9 cellular contexts compared by ENCODE assay signal in the genomic region with DNA sequence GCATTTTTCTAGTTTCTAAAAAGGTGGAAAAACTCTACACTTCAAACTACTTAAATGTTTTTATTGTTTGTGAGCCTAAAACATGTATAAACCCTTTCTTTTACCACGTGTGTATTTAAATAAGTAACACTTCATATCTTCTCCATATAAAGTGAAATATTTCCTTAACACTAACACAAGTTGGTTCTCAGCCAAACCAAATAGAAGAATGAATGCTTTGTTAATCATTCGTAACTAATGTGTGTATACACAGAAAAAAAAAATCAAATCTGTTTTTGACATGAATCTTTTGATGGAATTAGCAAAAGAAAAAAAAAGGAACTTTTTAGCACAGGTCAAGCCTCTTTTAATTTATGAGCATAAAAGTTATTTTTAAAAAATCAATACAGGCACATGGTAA.
DNase-seq lines count a peak whose midpoint lies in the region; ATAC-seq and TF ChIP-seq lines count a peak whose summit lies in the region.
"Had no signal": no experiment of that assay in that cellular context is flagged by ENCODE, and none has a peak within 500 bp of the region (broad histone marks: within the 10 kb centered on the region; RNA-seq: fewer than 3 reads in every experiment).

No MANE protein-coding gene starts in this region.

- peaks cover 2 to 8% (median 5%) of the 10 kb centered on the region in 4 donors for H3K4me1 Mint-ChIP-seq in naive thymus-derived CD8-positive, alpha-beta T cell
- H3K4me1 Mint-ChIP-seq in endothelial cell (ENCODE audit: unreplicated experiment) = peaks cover 18% of the 10 kb centered on the region

- in situ Hi-C loops in astrocyte of the cerebellum (cut with HindIII; ENCODE audit: low sequenced_read_pairs) = no loop called here

- no peak overlapping the region for H3K4me3 Mint-ChIP-seq in naive thymus-derived CD8-positive, alpha-beta T cell
- no peak overlapping the region for H3K4me3 Mint-ChIP-seq in endothelial cell (ENCODE audit: unreplicated experiment)

- TF ChIP-seq CTCF in astrocyte of the cerebellum (IDR thresholded peaks at IDR 0.05; ENCODE audit: low read depth, low read length, missing control alignments) = no peak
- no peak for TF ChIP-seq CTCF in endothelial cell (IDR thresholded peaks at IDR 0.05; ENCODE audit: unreplicated experiment)

- no peaks in the 10 kb centered on the region for H3K27me3 Mint-ChIP-seq in naive thymus-derived CD8-positive, alpha-beta T cell
- no peaks in the 10 kb centered on the region for H3K27me3 Mint-ChIP-seq in endothelial cell (ENCODE audit: unreplicated experiment)

- no peak overlapping the region for H3K4me3 ChIP-seq in astrocyte of the cerebellum (ENCODE audit: low read depth, low read length)

- no peaks in the 10 kb centered on the region for H3K9me3 Mint-ChIP-seq in naive thymus-derived CD8-positive, alpha-beta T cell
- no peaks in the 10 kb centered on the region for H3K9me3 Mint-ChIP-seq in endothelial cell (ENCODE audit: unreplicated experiment)

- ATAC-seq in naive thymus-derived CD8-positive, alpha-beta T cell = no peak
- ATAC-seq: Panc1 had no signal

- no peak overlapping the region for H3K27ac Mint-ChIP-seq in naive thymus-derived CD8-positive, alpha-beta T cell
- no peak overlapping the region for H3K27ac Mint-ChIP-seq in endothelial cell (ENCODE audit: unreplicated experiment)

- POLR2A ChIA-PET in naive thymus-derived CD8-positive, alpha-beta T cell (lab: Charles Lee) = no interaction called here

- H3K36me3 Mint-ChIP-seq in naive thymus-derived CD8-positive, alpha-beta T cell = no peaks in the 10 kb centered on the region
- H3K36me3 Mint-ChIP-seq in endothelial cell (ENCODE audit: low read depth, unreplicated experiment) = no peaks in the 10 kb centered on the region

- peak; percentile 70 for DNase-seq in DMS53 (lab: John Stamatoyannopoulos, UW)
- peak; percentile 42 for DNase-seq in NCI-H146 (lab: John Stamatoyannopoulos, UW)
- DNase-seq in astrocyte of the cerebellum (ENCODE audit: low read depth) = peak; percentile 55
- peak; percentile 48 for DNase-seq in kidney glomerular epithelial cell (lab: John Stamatoyannopoulos, UW)
- DNase-seq in OCI-M1 (lab: John Stamatoyannopoulos, UW) = no peak
- DNase-seq in stimulated activated naive CD4-positive, alpha-beta T cell (lab: John Stamatoyannopoulos, UW) = no peak
- no peak for DNase-seq in naive thymus-derived CD8-positive, alpha-beta T cell
- DNase-seq in endothelial cell (ENCODE audit: low spot score) = no peak

Comparison
In these comparisons a context has a peak if more than half of its experiments do, and no peak if none do; other contexts are left out.
1. DNase-seq: peak in DMS53 (single experiment), NCI-H146 (single experiment), astrocyte of the cerebellum (single experiment) and kidney glomerular epithelial cell (single experiment); none in OCI-M1 (single experiment), stimulated activated naive CD4-positive, alpha-beta T cell (0 of 6), naive thymus-derived CD8-positive, alpha-beta T cell (0 of 10) and endothelial cell (single experiment).